Comparison of ENCODE assay signal across 8 cellular contexts in genomic region chr2:8544786-8545631, GRCh38.
DNase-seq lines count a peak whose midpoint lies in the region; ATAC-seq and TF ChIP-seq lines count a peak whose summit lies in the region.
"Had no signal": no experiment of that assay in that cellular context is flagged by ENCODE, and none has a peak within 500 bp of the region (broad histone marks: within the 10 kb centered on the region; RNA-seq: fewer than 3 reads in every experiment).

No MANE protein-coding gene starts in this region.

- no peaks in the 10 kb centered on the region for H3K36me3 Mint-ChIP-seq in dendritic cell treated with granulocyte-macrophage colony-stimulating factor and Interleukin-4, amounts not matched to agents 40 ng/mL and 50 ng/mL, for 4 days (ENCODE audit: low read depth)
- H3K36me3 Mint-ChIP-seq in natural killer cell = no peaks in the 10 kb centered on the region
- H3K36me3 Mint-ChIP-seq: mesothelial cell of epicardium had no signal

- DNase-seq in NCI-H2227 (lab: John Stamatoyannopoulos, UW; ENCODE audit: unreplicated experiment) (peak; percentile 73), natural killer cell (peak; percentile 71)
- peak; percentile 86 to 90 for DNase-seq in activated CD4-positive, alpha-beta T cell treated with anti-CD3 and anti-CD28 coated beads for 4 hours
- peak; percentile 92 for DNase-seq in stimulated activated naive CD4-positive, alpha-beta T cell treated with Interleukin-2 at 50 U/mL for 16 hours (lab: John Stamatoyannopoulos, UW)

- peak overlapping the region; percentile 24 for H3K4me3 Mint-ChIP-seq in dendritic cell treated with granulocyte-macrophage colony-stimulating factor and Interleukin-4, amounts not matched to agents 40 ng/mL and 50 ng/mL, for 4 days
- peak overlapping the region; percentile 50 for H3K4me3 Mint-ChIP-seq in natural killer cell
- H3K4me3 Mint-ChIP-seq: mesothelial cell of epicardium had no signal

- ATAC-seq in GM18502 (IDR thresholded peaks at IDR 0.05; ENCODE audit: poor library complexity, unreplicated experiment) = peak; percentile 54
- ATAC-seq in HG02623 (IDR thresholded peaks at IDR 0.05; ENCODE audit: unreplicated experiment) = peak; percentile 44
- peak; percentile 67 to 78 (median 69) for ATAC-seq in natural killer cell

- H3K4me1 Mint-ChIP-seq in dendritic cell treated with granulocyte-macrophage colony-stimulating factor and Interleukin-4, amounts not matched to agents 40 ng/mL and 50 ng/mL, for 4 days (ENCODE audit: low read depth) = peaks cover 88% of the 10 kb centered on the region
- peaks cover 74 to 83% of the 10 kb centered on the region in 2 donors for H3K4me1 Mint-ChIP-seq in natural killer cell

- TF ChIP-seq CTCF in natural killer cell (IDR thresholded peaks at IDR 0.05) = peak; percentile 45

- peaks cover 8% of the 10 kb centered on the region for H3K27me3 Mint-ChIP-seq in dendritic cell treated with granulocyte-macrophage colony-stimulating factor and Interleukin-4, amounts not matched to agents 40 ng/mL and 50 ng/mL, for 4 days
- no peaks in the 10 kb centered on the region for H3K27me3 Mint-ChIP-seq in natural killer cell (ENCODE audit: low read depth in 2 of 2)

- intact Hi-C loops in dendritic cell treated with granulocyte-macrophage colony-stimulating factor and Interleukin-4, amounts not matched to agents 40 ng/mL and 50 ng/mL, for 4 days (cut with micrococcal nuclease) = loop anchor here (5.0 kb wide), 1 partner anchor 137 kb away; the partner anchor contains the start of gene ID2
- intact Hi-C loops in natural killer cell (cut with micrococcal nuclease) = loop anchor here (5.0 to 10.0 kb wide), 4 partner anchors 90 to 243 kb away; partner anchors contain the start of gene ID2

- peak overlapping the region; percentile 98 for H3K27ac Mint-ChIP-seq in dendritic cell treated with granulocyte-macrophage colony-stimulating factor and Interleukin-4, amounts not matched to agents 40 ng/mL and 50 ng/mL, for 4 days
- peak overlapping the region; percentile 99 for H3K27ac Mint-ChIP-seq in natural killer cell
- H3K27ac Mint-ChIP-seq: mesothelial cell of epicardium had no signal

- no peaks in the 10 kb centered on the region for H3K9me3 Mint-ChIP-seq in dendritic cell treated with granulocyte-macrophage colony-stimulating factor and Interleukin-4, amounts not matched to agents 40 ng/mL and 50 ng/mL, for 4 days
- H3K9me3 Mint-ChIP-seq in natural killer cell = no peaks in the 10 kb centered on the region
- H3K9me3 Mint-ChIP-seq: mesothelial cell of epicardium had no signal

Comparison
In these comparisons a context has a peak if more than half of its experiments do, and no peak if none do; other contexts are left out.
1. Peak in every context shown above with its lines: DNase-seq and ATAC-seq.